Comparison of ENCODE assay signal across 13 cellular contexts in the genomic region with DNA sequence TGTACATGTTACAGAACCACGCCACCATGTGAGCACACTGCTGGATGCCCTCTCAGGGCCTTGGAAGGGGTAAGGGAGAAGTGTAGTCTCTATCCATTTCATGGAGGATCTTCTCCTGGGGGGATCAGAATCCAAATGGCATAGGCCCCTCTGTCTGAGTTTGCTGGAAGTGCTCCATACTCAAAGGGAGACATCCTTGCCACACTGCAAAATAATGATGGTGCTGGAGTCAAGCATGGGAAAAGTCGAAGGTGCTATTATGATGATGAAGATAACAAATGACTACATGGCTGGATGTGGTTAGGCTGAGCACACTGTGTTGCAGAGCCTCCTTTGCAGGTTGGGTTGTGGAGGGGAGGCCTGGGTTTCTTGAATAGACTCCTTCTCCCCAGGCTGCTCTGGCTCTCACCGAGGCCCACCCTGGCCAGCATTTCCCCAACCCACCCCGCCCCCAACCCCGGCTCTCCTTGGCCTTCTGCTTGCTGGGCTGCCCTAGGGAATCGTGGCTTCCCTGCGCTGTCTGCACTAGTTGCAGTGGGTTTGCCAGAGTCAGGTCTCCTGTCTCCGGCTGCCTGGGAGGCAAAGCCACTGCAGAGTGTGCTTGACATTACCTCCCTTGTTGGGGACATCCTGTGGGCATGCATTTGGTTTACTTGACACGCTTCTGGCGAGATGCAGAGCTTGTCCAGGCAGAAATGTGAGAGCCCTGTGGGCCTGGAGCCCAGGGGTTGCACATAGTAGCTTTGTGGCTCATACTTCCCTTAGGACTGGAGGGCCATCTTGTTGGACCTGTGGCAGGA. TPM values are rescaled to one million over a fixed set of nuclear protein-coding genes. Genes with fewer than 3 reads are reported as not detected.
A peak's percentile ranks its signal among the peaks of the same experiment; 100 is the strongest.
DNase-seq lines count a peak whose midpoint lies in the region; ATAC-seq and TF ChIP-seq lines count a peak whose summit lies in the region.
"Had no signal": no experiment of that assay in that cellular context is flagged by ENCODE, and none has a peak within 500 bp of the region (broad histone marks: within the 10 kb centered on the region; RNA-seq: fewer than 3 reads in every experiment).

No MANE protein-coding gene starts in this region.

- H3K36me3 Mint-ChIP-seq in activated T-helper 17 cell treated with anti-CD3 and anti-CD28 coated beads, Interleukin-2, amount 50 U/mL, for 72 hours (ENCODE audit: low read depth) = no peaks in the 10 kb centered on the region
- H3K36me3 Mint-ChIP-seq: activated naive CD4-positive, alpha-beta T cell treated with anti-CD3 and anti-CD28 coated beads, Interleukin-2, amount 10 ng/mL, durations not matched to agents 7 days and 5 days had no signal

- no peak overlapping the region for H3K27ac ChIP-seq in RWPE1

- H3K9me3 Mint-ChIP-seq in activated T-helper 17 cell treated with anti-CD3 and anti-CD28 coated beads, Interleukin-2, amount 50 U/mL, for 72 hours = no peaks in the 10 kb centered on the region
- H3K9me3 Mint-ChIP-seq: activated naive CD4-positive, alpha-beta T cell treated with anti-CD3 and anti-CD28 coated beads, Interleukin-2, amount 10 ng/mL, durations not matched to agents 7 days and 5 days had no signal

- CTCF ChIA-PET in RWPE1 (lab: Yijun Ruan, JAX) = no interaction called here

- peaks cover 6% of the 10 kb centered on the region for H3K4me1 Mint-ChIP-seq in activated T-helper 17 cell treated with anti-CD3 and anti-CD28 coated beads, Interleukin-2, amount 50 U/mL, for 72 hours

- POLR2A ChIA-PET in RWPE1 (lab: Yijun Ruan, JAX; ENCODE audit: low non-redundant PET) = no interaction called here

- ATAC-seq in activated T-helper 17 cell treated with anti-CD3 and anti-CD28 coated beads, Interleukin-2, amount 50 U/mL, for 72 hours (replicated peaks) = peak; percentile 56
- ATAC-seq in left lobe of liver = no peak
- ATAC-seq: GM12878 had no signal

- TF ChIP-seq CTCF in RWPE1 (conservative IDR thresholded peaks at IDR 0.05; ENCODE audit: low read depth) = no peak

- H3K4me3 Mint-ChIP-seq in activated T-helper 17 cell treated with anti-CD3 and anti-CD28 coated beads, Interleukin-2, amount 50 U/mL, for 72 hours = no peak overlapping the region
- H3K4me3 Mint-ChIP-seq: activated naive CD4-positive, alpha-beta T cell treated with anti-CD3 and anti-CD28 coated beads, Interleukin-2, amount 10 ng/mL, durations not matched to agents 7 days and 5 days had no signal

- no peak overlapping the region for H3K27ac Mint-ChIP-seq in activated T-helper 17 cell treated with anti-CD3 and anti-CD28 coated beads, Interleukin-2, amount 50 U/mL, for 72 hours
- H3K27ac Mint-ChIP-seq: activated naive CD4-positive, alpha-beta T cell treated with anti-CD3 and anti-CD28 coated beads, Interleukin-2, amount 10 ng/mL, durations not matched to agents 7 days and 5 days had no signal

- DNase-seq in activated CD8-positive, alpha-beta memory T cell treated with anti-CD3 and anti-CD28 coated beads for 24 hours = peak; percentile 63
- no peak for DNase-seq in activated CD8-positive, alpha-beta memory T cell treated with anti-CD3 and anti-CD28 coated beads, Interleukin-2, amount 50 U/mL, for 48 hours
- peak; percentile 41 for DNase-seq in left lobe of liver (ENCODE audit: low spot score)
- peak; percentile 20 for DNase-seq in stromal cell of bone marrow (ENCODE audit: low read depth)
- no peak for DNase-seq in RWPE1 (ENCODE audit: low spot score)
- no peak for DNase-seq in NK-92 treated with Interleukin-12 subunit alpha and Interleukin-12 subunit beta, amount 100 ng/mL, for 24 hours (lab: John Stamatoyannopoulos, UW)
- no peak for DNase-seq in hepatic stellate cell (ENCODE audit: low spot score)
- DNase-seq: activated naive CD4-positive, alpha-beta T cell treated with anti-CD3 and anti-CD28 coated beads, Interleukin-2, amount 10 ng/mL, durations not matched to agents 7 days and 5 days; dermis blood vessel endothelial cell; KG1; NCI-H187 treated with DMSO at 0.1 percent for 48 hours had no signal

- no peaks in the 10 kb centered on the region for H3K27me3 Mint-ChIP-seq in activated T-helper 17 cell treated with anti-CD3 and anti-CD28 coated beads, Interleukin-2, amount 50 U/mL, for 72 hours

RNA-seq across cellular contexts. Expression of gene MVB12B, which starts 3.0 kb away (rescaled TPM):
- 1 to 10 TPM; 3.9 TPM for total RNA-seq in activated T-helper 17 cell treated with anti-CD3 and anti-CD28 coated beads, Interleukin-2, amount 50 U/mL, for 72 hours
- total RNA-seq in left lobe of liver = 8.8 TPM

Comparison
In these comparisons a context has a peak if more than half of its experiments do, and no peak if none do; other contexts are left out.
1. DNase-seq: peak in activated CD8-positive, alpha-beta memory T cell treated with anti-CD3 and anti-CD28 coated beads for 24 hours (single experiment), left lobe of liver (single experiment) and stromal cell of bone marrow (single experiment); none in activated CD8-positive, alpha-beta memory T cell treated with anti-CD3 and anti-CD28 coated beads, Interleukin-2, amount 50 U/mL, for 48 hours (single experiment), RWPE1 (single experiment), NK-92 treated with Interleukin-12 subunit alpha and Interleukin-12 subunit beta, amount 100 ng/mL, for 24 hours (single experiment) and hepatic stellate cell (single experiment).